35 cellular contexts compared by ENCODE assay signal in the genomic region with DNA sequence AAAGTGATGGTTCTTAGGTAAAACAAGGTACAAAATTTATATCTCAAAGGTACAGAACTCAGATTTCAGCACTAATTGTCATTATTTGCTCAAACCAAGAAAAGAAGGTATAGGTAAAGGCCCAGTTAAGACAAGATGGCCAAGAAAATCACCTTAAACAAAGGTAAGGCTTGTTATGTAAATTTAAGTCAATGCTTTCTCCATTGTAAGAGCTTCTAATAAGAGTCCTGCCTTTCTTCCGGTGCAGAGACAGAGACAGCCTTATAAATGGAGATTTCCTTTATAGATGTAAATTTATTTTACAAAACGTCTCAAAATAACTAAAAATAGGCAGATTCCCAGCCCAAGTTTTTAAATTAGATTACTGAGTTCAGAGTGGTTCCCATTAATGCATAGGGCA.
"Had no signal": no experiment of that assay in that cellular context is flagged by ENCODE, and none has a peak within 500 bp of the region (broad histone marks: within the 10 kb centered on the region; RNA-seq: fewer than 3 reads in every experiment).

No MANE protein-coding gene starts in this region.

- H3K27me3 Mint-ChIP-seq: activated CD4-positive, alpha-beta memory T cell treated with anti-CD3 and anti-CD28 coated beads, Interleukin-2, amount 10 ng/mL, durations not matched to agents 7 days and 5 days; activated CD8-positive, alpha-beta memory T cell treated with anti-CD3 and anti-CD28 coated beads, Interleukin-2, amount 10 ng/mL, durations not matched to agents 7 days and 5 days; activated naive CD4-positive, alpha-beta T cell treated with anti-CD3 and anti-CD28 coated beads, Interleukin-2, amount 10 ng/mL, durations not matched to agents 7 days and 5 days; activated naive CD8-positive, alpha-beta T cell; activated naive CD8-positive, alpha-beta T cell treated with anti-CD3 and anti-CD28 coated beads, Interleukin-2, amount 50 U/mL, for 24 hours had no signal

- H3K9me3 Mint-ChIP-seq: activated naive CD8-positive, alpha-beta T cell treated with anti-CD3 and anti-CD28 coated beads, Interleukin-2, amount 50 U/mL, for 24 hours had no signal

- H3K36me3 Mint-ChIP-seq: activated CD8-positive, alpha-beta memory T cell treated with anti-CD3 and anti-CD28 coated beads, Interleukin-2, amount 10 ng/mL, durations not matched to agents 7 days and 5 days; activated naive CD4-positive, alpha-beta T cell treated with anti-CD3 and anti-CD28 coated beads, Interleukin-2, amount 10 ng/mL, durations not matched to agents 7 days and 5 days; activated naive CD8-positive, alpha-beta T cell; brain had no signal

- ATAC-seq: activated CD8-positive, alpha-beta memory T cell treated with anti-CD3 and anti-CD28 coated beads, Interleukin-2, amount 10 ng/mL, durations not matched to agents 7 days and 5 days; activated naive CD8-positive, alpha-beta T cell treated with anti-CD3 and anti-CD28 coated beads, Interleukin-2, amount 50 U/mL, for 24 hours; Right ventricle myocardium inferior had no signal

- H3K27ac Mint-ChIP-seq: activated CD4-positive, alpha-beta memory T cell treated with anti-CD3 and anti-CD28 coated beads, Interleukin-2, amount 10 ng/mL, durations not matched to agents 7 days and 5 days; activated CD8-positive, alpha-beta memory T cell treated with anti-CD3 and anti-CD28 coated beads, Interleukin-2, amount 10 ng/mL, durations not matched to agents 7 days and 5 days; activated naive CD4-positive, alpha-beta T cell treated with anti-CD3 and anti-CD28 coated beads, Interleukin-2, amount 10 ng/mL, durations not matched to agents 7 days and 5 days; activated naive CD8-positive, alpha-beta T cell; activated naive CD8-positive, alpha-beta T cell treated with anti-CD3 and anti-CD28 coated beads, Interleukin-2, amount 50 U/mL, for 24 hours; brain had no signal

- H3K4me3 ChIP-seq: PC-9 had no signal

- FAIRE-seq: bronchial epithelial cell, RCC 7860 had no signal

- H3K4me2 ChIP-seq: PC-9 had no signal

- H3K4me3 Mint-ChIP-seq: activated CD4-positive, alpha-beta memory T cell treated with anti-CD3 and anti-CD28 coated beads, Interleukin-2, amount 10 ng/mL, durations not matched to agents 7 days and 5 days; activated CD8-positive, alpha-beta memory T cell treated with anti-CD3 and anti-CD28 coated beads, Interleukin-2, amount 10 ng/mL, durations not matched to agents 7 days and 5 days; activated naive CD4-positive, alpha-beta T cell treated with anti-CD3 and anti-CD28 coated beads, Interleukin-2, amount 10 ng/mL, durations not matched to agents 7 days and 5 days; activated naive CD8-positive, alpha-beta T cell; activated naive CD8-positive, alpha-beta T cell treated with anti-CD3 and anti-CD28 coated beads, Interleukin-2, amount 50 U/mL, for 24 hours; brain had no signal

- DNase-seq: activated CD4-positive, alpha-beta memory T cell treated with anti-CD3 and anti-CD28 coated beads, Interleukin-2, amount 10 ng/mL, durations not matched to agents 7 days and 5 days; activated CD4-positive, alpha-beta T cell treated with anti-CD3 and anti-CD28 coated beads for 1 hour; activated CD4-positive, alpha-beta T cell treated with anti-CD3 and anti-CD28 coated beads for 48 hours; activated CD4-positive, CD25-positive, alpha-beta regulatory T cell; activated CD8-positive, alpha-beta memory T cell treated with anti-CD3 and anti-CD28 coated beads for 24 hours; activated CD8-positive, alpha-beta memory T cell treated with anti-CD3 and anti-CD28 coated beads, Interleukin-2, amount 10 ng/mL, durations not matched to agents 7 days and 5 days; activated CD8-positive, alpha-beta memory T cell treated with anti-CD3 and anti-CD28 coated beads, Interleukin-2, amount 50 U/mL, for 48 hours; activated effector memory CD4-positive, alpha-beta T cell treated with Interleukin-2 at 50 U/mL for 16 hours; activated naive CD4-positive, alpha-beta T cell treated with anti-CD3 and anti-CD28 coated beads, Interleukin-2, amount 10 ng/mL, durations not matched to agents 7 days and 5 days; activated naive CD8-positive, alpha-beta T cell treated with anti-CD3 and anti-CD28 coated beads, Interleukin-2, amount 50 U/mL, for 24 hours; activated T-cell treated with anti-CD3 and anti-CD28 coated beads, Interleukin-2, amount 50 U/mL, for 48 hours; anterior cingulate cortex; caudate nucleus; cerebellar nuclear complex; Karpas-422; NCI-H1436 treated with DMSO at 0.1 percent for 48 hours; NCI-H1694 treated with DMSO at 0.1 percent for 48 hours; NCI-H2029; NCI-H345; NCI-H510A; NCI-H526; NCI-H748 treated with DMSO at 0.1 percent for 48 hours; NK-92 treated with Interleukin-12 subunit alpha and Interleukin-12 subunit beta, amount 100 ng/mL, for 24 hours; PC-9; SW 1271; T-helper 1 cell; T-helper 2 cell; T-helper 9 cell had no signal

- H3K27ac ChIP-seq: PC-9, RWPE1, VCaP had no signal

- H3K4me1 Mint-ChIP-seq: activated CD4-positive, alpha-beta memory T cell treated with anti-CD3 and anti-CD28 coated beads, Interleukin-2, amount 10 ng/mL, durations not matched to agents 7 days and 5 days; activated CD8-positive, alpha-beta memory T cell treated with anti-CD3 and anti-CD28 coated beads, Interleukin-2, amount 10 ng/mL, durations not matched to agents 7 days and 5 days; activated naive CD4-positive, alpha-beta T cell treated with anti-CD3 and anti-CD28 coated beads, Interleukin-2, amount 10 ng/mL, durations not matched to agents 7 days and 5 days; activated naive CD8-positive, alpha-beta T cell treated with anti-CD3 and anti-CD28 coated beads, Interleukin-2, amount 50 U/mL, for 24 hours; brain had no signal

- H2AFZ ChIP-seq: PC-9 had no signal
